ENCODE assay signal across 8 cellular contexts in the genomic region with DNA sequence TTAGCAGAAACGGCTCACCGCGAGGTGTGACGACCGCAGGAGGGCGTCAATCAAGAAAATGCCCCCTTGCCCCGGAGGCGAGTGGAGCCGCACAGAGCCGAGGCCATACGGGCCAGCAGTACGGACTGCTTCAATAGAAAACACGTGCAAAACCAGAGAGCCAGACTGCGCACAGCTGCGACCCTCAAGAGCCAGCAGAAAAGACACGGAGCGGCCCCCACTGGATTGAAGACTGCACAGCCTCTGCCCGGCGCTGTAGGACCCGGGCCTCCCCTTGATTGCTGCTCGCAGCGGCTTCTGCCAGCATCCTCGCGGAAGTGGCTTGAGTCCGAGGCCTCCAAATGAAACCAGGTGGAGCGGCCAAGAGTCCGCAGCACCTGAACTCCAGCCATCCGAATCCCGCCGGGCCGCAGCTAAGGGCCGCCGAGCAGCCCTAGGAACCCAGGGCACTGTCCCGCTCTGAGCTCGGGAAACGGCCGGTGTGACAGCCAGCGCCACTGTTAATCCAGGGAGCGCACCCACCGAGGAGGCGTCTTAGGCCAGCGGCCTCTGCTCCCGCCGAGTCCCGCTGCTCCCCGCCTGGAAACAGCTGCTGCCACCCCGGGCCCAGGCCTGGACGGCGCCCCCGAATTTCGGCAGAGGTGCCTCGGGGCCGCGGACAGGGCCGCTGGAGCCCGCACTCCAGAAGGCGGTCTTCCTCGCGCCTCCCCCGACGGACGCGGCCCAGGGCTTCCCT. TPM values are rescaled to one million over a fixed set of nuclear protein-coding genes. Genes with fewer than 3 reads are reported as not detected.
DNase-seq lines count a peak whose midpoint lies in the region; ATAC-seq and TF ChIP-seq lines count a peak whose summit lies in the region.

No MANE protein-coding gene starts in this region.

- ATAC-seq in GM21447 (IDR thresholded peaks at IDR 0.05; ENCODE audit: unreplicated experiment) (peak; percentile 28), sciatic nerve (peak; percentile 30)

- no peaks in the 10 kb centered on the region for H4K20me1 ChIP-seq in hepatocyte (ENCODE audit: insufficient read depth, poor library complexity, severe bottlenecking)

- H3K9me2 ChIP-seq in hepatocyte (replicated peaks; ENCODE audit: insufficient read depth), result no peaks in the 10 kb centered on the region

- no peaks in the 10 kb centered on the region for H3K36me3 ChIP-seq in hepatocyte (replicated peaks; ENCODE audit: insufficient read depth, low read depth)

- WGBS in hepatocyte (ENCODE audit: low lambda C conversion rate, missing lambda C conversion rate), result 3% methylated on average over 60 of the region's 63 CpGs

- H3K4me3 Mint-ChIP-seq in activated naive CD8-positive, alpha-beta T cell treated with anti-CD3 and anti-CD28 coated beads for 36 hours, result peak overlapping the region; percentile 32

- peaks cover 11% of the 10 kb centered on the region for H3K4me1 ChIP-seq in hepatocyte (ENCODE audit: insufficient read depth)

- no peaks in the 10 kb centered on the region for H3K36me3 Mint-ChIP-seq in activated naive CD8-positive, alpha-beta T cell treated with anti-CD3 and anti-CD28 coated beads for 36 hours

- H3K4me2 ChIP-seq in hepatocyte, result peak overlapping the region; percentile 93

- H3K79me2 ChIP-seq in hepatocyte, result no peaks in the 10 kb centered on the region

- no peak overlapping the region for H3K27ac Mint-ChIP-seq in activated naive CD8-positive, alpha-beta T cell treated with anti-CD3 and anti-CD28 coated beads for 36 hours

- intact Hi-C loops in sciatic nerve (cut with DNase I), result no loop called here

- H3K9me3 Mint-ChIP-seq in activated naive CD8-positive, alpha-beta T cell treated with anti-CD3 and anti-CD28 coated beads for 36 hours, result peaks cover 5% of the 10 kb centered on the region

- peaks cover 61% of the 10 kb centered on the region for H3K27me3 ChIP-seq in hepatocyte

- H2AFZ ChIP-seq in hepatocyte, result peak overlapping the region; percentile 92

- no peaks in the 10 kb centered on the region for H3K9me3 ChIP-seq in hepatocyte (ENCODE audit: low read depth)

- DNase-seq in DMS114 treated with DMSO at 0.1 percent for 48 hours (lab: John Stamatoyannopoulos, UW; ENCODE audit: unreplicated experiment), result peak; percentile 49
- peak; percentile 53 for DNase-seq in NAMALWA (ENCODE audit: low spot score)
- no peak for DNase-seq in activated naive CD8-positive, alpha-beta T cell treated with anti-CD3 and anti-CD28 coated beads for 36 hours
- peak; percentile 34 for DNase-seq in hepatocyte (ENCODE audit: low spot score)
- no peak for DNase-seq in sciatic nerve (ENCODE audit: low spot score)
- DNase-seq in Ammon's horn (ENCODE audit: low spot score), result no peak
- DNase-seq in NCI-H226, result no peak

- peak overlapping the region; percentile 48 for H3K4me3 ChIP-seq in hepatocyte

- peaks cover 20% of the 10 kb centered on the region for H3K4me1 Mint-ChIP-seq in activated naive CD8-positive, alpha-beta T cell treated with anti-CD3 and anti-CD28 coated beads for 36 hours

- no peak overlapping the region for H3K27ac ChIP-seq in hepatocyte

- no peak for TF ChIP-seq CTCF in hepatocyte (IDR thresholded peaks at IDR 0.05; ENCODE audit: poor library complexity)

- peaks cover 76% of the 10 kb centered on the region for H3K27me3 Mint-ChIP-seq in activated naive CD8-positive, alpha-beta T cell treated with anti-CD3 and anti-CD28 coated beads for 36 hours

RNA-seq across cellular contexts. Expression of a gene that starts 0.7 kb away (rescaled TPM):
- under 1 TPM; 0.38 to 0.56 TPM for total RNA-seq in activated naive CD8-positive, alpha-beta T cell treated with anti-CD3 and anti-CD28 coated beads for 36 hours
- total RNA-seq in hepatocyte (13.0 and 15.1 TPM in 2 replicates), sciatic nerve (15.3 TPM)
- polyA plus RNA-seq in hepatocyte, result 14.2 and 18.4 TPM in 2 replicates

Comparison
In these comparisons a context has a peak if more than half of its experiments do, and no peak if none do; other contexts are left out.
1. DNase-seq: peak in DMS114 treated with DMSO at 0.1 percent for 48 hours (single experiment), NAMALWA (single experiment) and hepatocyte (single experiment); none in activated naive CD8-positive, alpha-beta T cell treated with anti-CD3 and anti-CD28 coated beads for 36 hours (single experiment), sciatic nerve (single experiment), Ammon's horn (single experiment) and NCI-H226 (single experiment).